Comparison of ENCODE assay signal across 27 cellular contexts in genomic region chr14:72128629-72129028, GRCh38.
DNase-seq lines count a peak whose midpoint lies in the region; ATAC-seq lines count a peak whose summit lies in the region.
"Had no signal": no experiment of that assay in that cellular context is flagged by ENCODE, and none has a peak within 500 bp of the region (broad histone marks: within the 10 kb centered on the region; RNA-seq: fewer than 3 reads in every experiment).

No MANE protein-coding gene starts in this region.

- no peak overlapping the region for H3K4me3 Mint-ChIP-seq in stimulated activated naive B cell treated with anti-CD40 and anti-IgM and Interleukin-4, amounts not matched to agents 10 μg/mL and 1 μg/mL and 100 μg/mL, for 72 hours
- no peak overlapping the region for H3K4me3 Mint-ChIP-seq in activated CD8-positive, alpha-beta T cell treated with anti-CD3 and anti-CD28 coated beads, Interleukin-2, amount 10 ng/mL, durations not matched to agents 7 days and 5 days
- H3K4me3 Mint-ChIP-seq: activated CD4-positive, alpha-beta T cell treated with anti-CD3 and anti-CD28 coated beads for 36 hours; activated CD8-positive, alpha-beta T cell treated with anti-CD3 and anti-CD28 coated beads for 36 hours had no signal

- peaks cover 31 to 53% of the 10 kb centered on the region in 2 donors for H3K27me3 Mint-ChIP-seq in stimulated activated naive B cell treated with anti-CD40 and anti-IgM and Interleukin-4, amounts not matched to agents 10 μg/mL and 1 μg/mL and 100 μg/mL, for 72 hours
- H3K27me3 Mint-ChIP-seq in activated CD8-positive, alpha-beta T cell treated with anti-CD3 and anti-CD28 coated beads, Interleukin-2, amount 10 ng/mL, durations not matched to agents 7 days and 5 days (ENCODE audit: low read depth) = peaks cover 38% of the 10 kb centered on the region

- peaks cover 0 to 4% of the 10 kb centered on the region in 2 donors for H3K36me3 Mint-ChIP-seq in stimulated activated naive B cell treated with anti-CD40 and anti-IgM and Interleukin-4, amounts not matched to agents 10 μg/mL and 1 μg/mL and 100 μg/mL, for 72 hours
- no peaks in the 10 kb centered on the region for H3K36me3 Mint-ChIP-seq in activated CD8-positive, alpha-beta T cell treated with anti-CD3 and anti-CD28 coated beads, Interleukin-2, amount 10 ng/mL, durations not matched to agents 7 days and 5 days (ENCODE audit: low read depth)

- DNase-seq in ELR (ENCODE audit: low read depth) (peak; percentile 2), MG63 (peak; percentile 13), UCSD-AML1 (lab: John Stamatoyannopoulos, UW; ENCODE audit: unreplicated experiment) (peak; percentile 47)
- DNase-seq in stimulated activated naive B cell treated with anti-CD40 and anti-IgM and Interleukin-4, amounts not matched to agents 10 μg/mL and 1 μg/mL and 100 μg/mL, for 72 hours = no peak
- no peak for DNase-seq in activated CD8-positive, alpha-beta T cell treated with anti-CD3 and anti-CD28 coated beads, Interleukin-2, amount 10 ng/mL, durations not matched to agents 7 days and 5 days
- DNase-seq: activated CD4-positive, alpha-beta T cell treated with anti-CD3 and anti-CD28 coated beads for 36 hours; activated CD8-positive, alpha-beta T cell treated with anti-CD3 and anti-CD28 coated beads for 36 hours; activated naive CD4-positive, alpha-beta T cell treated with anti-CD3 and anti-CD28 coated beads, Interleukin-2, amount 50 U/mL, for 16 hours; amygdala; brain microvascular endothelial cell; Calu3; DND-41; foreskin keratinocyte; head of caudate nucleus; left ventricle myocardium inferior; mesendoderm; NCI-H146; NCI-H2107; stimulated activated CD4-positive, alpha-beta T cell treated with anti-CD3 and anti-CD28 coated beads, Interleukin-2, amount 100 ng/mL, for 24 hours; stimulated activated CD8-positive, alpha-beta memory T cell treated with anti-CD3 and anti-CD28 coated beads, Interleukin-4, amount 100 ng/mL, for 48 hours; tibial artery had no signal

- peaks cover 0 to 3% of the 10 kb centered on the region in 2 donors for H3K4me1 Mint-ChIP-seq in stimulated activated naive B cell treated with anti-CD40 and anti-IgM and Interleukin-4, amounts not matched to agents 10 μg/mL and 1 μg/mL and 100 μg/mL, for 72 hours
- H3K4me1 Mint-ChIP-seq in activated CD8-positive, alpha-beta T cell treated with anti-CD3 and anti-CD28 coated beads, Interleukin-2, amount 10 ng/mL, durations not matched to agents 7 days and 5 days (ENCODE audit: low read depth) = peaks cover 6% of the 10 kb centered on the region
- H3K4me1 Mint-ChIP-seq: activated CD4-positive, alpha-beta T cell treated with anti-CD3 and anti-CD28 coated beads for 36 hours had no signal

- H3K9me3 ChIP-seq in MG63 = no peaks in the 10 kb centered on the region
- H3K9me3 ChIP-seq: esophagus muscularis mucosa, HAP-1, left ventricle myocardium inferior, SJSA1, tibial artery had no signal

- CTCF ChIA-PET in activated CD8-positive, alpha-beta T cell treated with anti-CD3 and anti-CD28 coated beads, Interleukin-2, amount 10 ng/mL, durations not matched to agents 7 days and 5 days (lab: Charles Lee) = no interaction called here

- no peaks in the 10 kb centered on the region for H3K27me3 ChIP-seq in MG63
- H3K27me3 ChIP-seq: brain microvascular endothelial cell, esophagus muscularis mucosa, foreskin keratinocyte, SJSA1, tibial artery had no signal

- no peak overlapping the region for H3K4me3 ChIP-seq in MG63
- H3K4me3 ChIP-seq: esophagus muscularis mucosa, HAP-1, left ventricle myocardium inferior, SJSA1, skin epidermis, tibial artery had no signal

- H3K27ac Mint-ChIP-seq in stimulated activated naive B cell treated with anti-CD40 and anti-IgM and Interleukin-4, amounts not matched to agents 10 μg/mL and 1 μg/mL and 100 μg/mL, for 72 hours = no peak overlapping the region
- H3K27ac Mint-ChIP-seq in activated CD8-positive, alpha-beta T cell treated with anti-CD3 and anti-CD28 coated beads, Interleukin-2, amount 10 ng/mL, durations not matched to agents 7 days and 5 days = no peak overlapping the region
- H3K27ac Mint-ChIP-seq: activated CD4-positive, alpha-beta T cell treated with anti-CD3 and anti-CD28 coated beads for 36 hours; activated CD8-positive, alpha-beta T cell treated with anti-CD3 and anti-CD28 coated beads for 36 hours had no signal

- POLR2A ChIA-PET in activated CD8-positive, alpha-beta T cell treated with anti-CD3 and anti-CD28 coated beads, Interleukin-2, amount 10 ng/mL, durations not matched to agents 7 days and 5 days (lab: Charles Lee) = no interaction called here

- no peaks in the 10 kb centered on the region for H3K36me3 ChIP-seq in MG63
- H3K36me3 ChIP-seq: brain microvascular endothelial cell, esophagus muscularis mucosa, HAP-1, left ventricle myocardium inferior, SJSA1, tibial artery had no signal

- peaks cover 0 to 4% of the 10 kb centered on the region in 2 donors for H3K9me3 Mint-ChIP-seq in stimulated activated naive B cell treated with anti-CD40 and anti-IgM and Interleukin-4, amounts not matched to agents 10 μg/mL and 1 μg/mL and 100 μg/mL, for 72 hours
- H3K9me3 Mint-ChIP-seq in activated CD8-positive, alpha-beta T cell treated with anti-CD3 and anti-CD28 coated beads, Interleukin-2, amount 10 ng/mL, durations not matched to agents 7 days and 5 days (ENCODE audit: insufficient read depth) = no peaks in the 10 kb centered on the region
- H3K9me3 Mint-ChIP-seq: activated CD8-positive, alpha-beta T cell treated with anti-CD3 and anti-CD28 coated beads for 36 hours had no signal

- peak; percentile 25 to 34 for ATAC-seq in stimulated activated naive B cell treated with anti-CD40 and anti-IgM and Interleukin-4, amounts not matched to agents 10 μg/mL and 1 μg/mL and 100 μg/mL, for 72 hours (replicated peaks)
- ATAC-seq in GM21825 (IDR thresholded peaks at IDR 0.05; ENCODE audit: unreplicated experiment) = no peak
- ATAC-seq in activated CD8-positive, alpha-beta T cell treated with anti-CD3 and anti-CD28 coated beads, Interleukin-2, amount 10 ng/mL, durations not matched to agents 7 days and 5 days = no peak
- ATAC-seq in GM19035 (IDR thresholded peaks at IDR 0.05; ENCODE audit: unreplicated experiment) = no peak
- ATAC-seq: activated CD4-positive, alpha-beta T cell treated with anti-CD3 and anti-CD28 coated beads for 36 hours; activated CD8-positive, alpha-beta T cell treated with anti-CD3 and anti-CD28 coated beads for 36 hours; foreskin keratinocyte had no signal

Comparison
In these comparisons a context has a peak if more than half of its experiments do, and no peak if none do; other contexts are left out.
1. DNase-seq: peak in ELR (single experiment), MG63 (single experiment) and UCSD-AML1 (single experiment); none in stimulated activated naive B cell treated with anti-CD40 and anti-IgM and Interleukin-4, amounts not matched to agents 10 μg/mL and 1 μg/mL and 100 μg/mL, for 72 hours (single experiment) and activated CD8-positive, alpha-beta T cell treated with anti-CD3 and anti-CD28 coated beads, Interleukin-2, amount 10 ng/mL, durations not matched to agents 7 days and 5 days (single experiment).
2. ATAC-seq: peak in stimulated activated naive B cell treated with anti-CD40 and anti-IgM and Interleukin-4, amounts not matched to agents 10 μg/mL and 1 μg/mL and 100 μg/mL, for 72 hours (2 of 2); none in GM21825 (single experiment), activated CD8-positive, alpha-beta T cell treated with anti-CD3 and anti-CD28 coated beads, Interleukin-2, amount 10 ng/mL, durations not matched to agents 7 days and 5 days (single experiment) and GM19035 (single experiment).